Comparison of ENCODE assay signal across 15 cellular contexts in genomic region chr2:19119326-19120001, GRCh38.
DNase-seq lines count a peak whose midpoint lies in the region; TF ChIP-seq lines count a peak whose summit lies in the region.
"Had no signal": no experiment of that assay in that cellular context is flagged by ENCODE, and none has a peak within 500 bp of the region (broad histone marks: within the 10 kb centered on the region; RNA-seq: fewer than 3 reads in every experiment).

No MANE protein-coding gene starts in this region.

- TF ChIP-seq CTCF in breast epithelium (IDR thresholded peaks at IDR 0.05), result no peak

- no peaks in the 10 kb centered on the region for H3K36me3 ChIP-seq in breast epithelium

- no peaks in the 10 kb centered on the region for H3K9me3 ChIP-seq in breast epithelium

- H3K4me3 ChIP-seq in breast epithelium, result no peak overlapping the region
- H3K4me3 ChIP-seq: GM23338, K562 had no signal

- H3K4me1 ChIP-seq in breast epithelium, result no peaks in the 10 kb centered on the region

- TF ChIP-seq POLR2A in breast epithelium (IDR thresholded peaks at IDR 0.05), result no peak

- intact Hi-C loops in breast epithelium (cut with DNase I; ENCODE audit: low total_unique reads), result loop anchor here (5.0 kb wide), 1 partner anchor 868 kb away; no protein-coding TSS in a partner anchor

- peak overlapping the region; percentile 71 to 82 for H3K27ac ChIP-seq in breast epithelium
- H3K27ac ChIP-seq: C4-2B had no signal

- DNase-seq in Ammon's horn (ENCODE audit: low spot score) (peak; percentile 66), breast epithelium (ENCODE audit: low spot score in 2 of 2) (peak in 1 of 2 donors; percentile 45), hypothalamus (lab: John Stamatoyannopoulos, UW) (peak in 29 of 51 donors; percentile 3 to 87 (median 27)), nucleus accumbens (lab: John Stamatoyannopoulos, UW) (peak in 41 of 56 donors; percentile 12 to 82 (median 39)), DMS 273 (lab: John Stamatoyannopoulos, UW; ENCODE audit: unreplicated experiment) (no peak), DMS79 treated with DMSO at 0.1 percent for 48 hours (lab: John Stamatoyannopoulos, UW) (no peak), DMS79 (lab: John Stamatoyannopoulos, UW) (no peak), kidney glomerular epithelial cell (lab: John Stamatoyannopoulos, UW) (no peak)
- DNase-seq: 8988T, NCI-H1092, NCI-H345, PC-3 had no signal

- no peaks in the 10 kb centered on the region for H3K27me3 ChIP-seq in breast epithelium

Comparison
In these comparisons a context has a peak if more than half of its experiments do, and no peak if none do; other contexts are left out.
1. DNase-seq: peak in Ammon's horn (single experiment), hypothalamus (29 of 51) and nucleus accumbens (41 of 56); none in DMS 273 (single experiment), DMS79 treated with DMSO at 0.1 percent for 48 hours (single experiment), DMS79 (single experiment) and kidney glomerular epithelial cell (single experiment).